39 cellular contexts compared by ENCODE assay signal in the genomic region with DNA sequence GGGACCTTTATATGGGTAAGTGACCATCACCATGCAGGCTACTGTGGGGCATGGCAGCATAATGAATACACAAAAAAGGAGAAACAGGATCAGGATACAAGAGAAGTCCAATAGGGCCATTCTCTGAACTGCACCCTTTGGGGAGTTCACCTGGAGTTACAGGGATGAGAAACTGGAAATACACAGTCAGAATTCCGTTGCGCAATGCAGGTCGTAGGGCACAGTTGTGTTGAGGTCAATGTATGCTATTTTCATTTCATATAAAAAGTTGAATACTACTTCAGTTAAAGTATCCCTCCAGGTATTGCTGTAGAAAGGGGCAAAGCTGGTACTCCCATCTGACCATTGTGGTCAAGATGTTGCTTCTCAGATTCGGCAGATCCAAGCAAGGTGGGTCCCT.
"Had no signal": no experiment of that assay in that cellular context is flagged by ENCODE, and none has a peak within 500 bp of the region (broad histone marks: within the 10 kb centered on the region; RNA-seq: fewer than 3 reads in every experiment).

No MANE protein-coding gene starts in this region.

- H3K27ac Mint-ChIP-seq: activated naive CD4-positive, alpha-beta T cell treated with anti-CD3 and anti-CD28 coated beads for 36 hours; activated naive CD4-positive, alpha-beta T cell treated with anti-CD3 and anti-CD28 coated beads, Interleukin-2, amount 10 ng/mL, durations not matched to agents 7 days and 5 days; activated naive CD4-positive, alpha-beta T cell treated with anti-CD3 and anti-CD28 coated beads, Interleukin-2, amount 50 U/mL, for 24 hours; activated naive CD4-positive, alpha-beta T cell treated with anti-CD3 and anti-CD28 coated beads, Interleukin-2, amount 50 U/mL, for 72 hours; activated naive CD8-positive, alpha-beta T cell; activated naive CD8-positive, alpha-beta T cell treated with anti-CD3 and anti-CD28 coated beads for 36 hours; activated naive CD8-positive, alpha-beta T cell treated with anti-CD3 and anti-CD28 coated beads, Interleukin-2, amount 10 ng/mL, durations not matched to agents 7 days and 5 days; activated naive CD8-positive, alpha-beta T cell treated with anti-CD3 and anti-CD28 coated beads, Interleukin-2, amount 50 U/mL, for 24 hours; activated T-cell treated with anti-CD3 and anti-CD28 coated beads, Interleukin-2, amount 50 U/mL, for 24 hours; activated T-cell treated with anti-CD3 and anti-CD28 coated beads, Interleukin-2, amount 50 U/mL, for 72 hours; activated T-helper 1 cell treated with anti-CD3 and anti-CD28 coated beads, Interleukin-12 subunit alpha, Interleukin-12 subunit beta, Interleukin-2, Interleukin-4 antibody, amounts not matched to agents 30 ng/mL and 10 ng/mL and 1 ng/mL, durations not matched to agents 14 hours and 24 hours and 36 hours; activated T-helper 17 cell treated with anti-CD3 and anti-CD28 coated beads, Interleukin-2, amount 50 U/mL, for 72 hours; brain had no signal

- H3K27ac ChIP-seq: adrenal gland, ascending aorta, brain microvascular endothelial cell, breast epithelium, cardiac muscle cell, colonic mucosa had no signal

- H3K4me1 ChIP-seq: adrenal gland, ascending aorta, breast epithelium, colonic mucosa had no signal

- H3K27me3 Mint-ChIP-seq: activated naive CD4-positive, alpha-beta T cell treated with anti-CD3 and anti-CD28 coated beads, Interleukin-2, amount 10 ng/mL, durations not matched to agents 7 days and 5 days; activated naive CD4-positive, alpha-beta T cell treated with anti-CD3 and anti-CD28 coated beads, Interleukin-2, amount 50 U/mL, for 24 hours; activated naive CD8-positive, alpha-beta T cell; activated naive CD8-positive, alpha-beta T cell treated with anti-CD3 and anti-CD28 coated beads, Interleukin-2, amount 10 ng/mL, durations not matched to agents 7 days and 5 days; activated naive CD8-positive, alpha-beta T cell treated with anti-CD3 and anti-CD28 coated beads, Interleukin-2, amount 50 U/mL, for 24 hours; central memory CD8-positive, alpha-beta T cell had no signal

- H3K36me3 Mint-ChIP-seq: activated naive CD4-positive, alpha-beta T cell treated with anti-CD3 and anti-CD28 coated beads, Interleukin-2, amount 10 ng/mL, durations not matched to agents 7 days and 5 days; activated naive CD4-positive, alpha-beta T cell treated with anti-CD3 and anti-CD28 coated beads, Interleukin-2, amount 50 U/mL, for 24 hours; activated naive CD4-positive, alpha-beta T cell treated with anti-CD3 and anti-CD28 coated beads, Interleukin-2, amount 50 U/mL, for 72 hours; activated naive CD8-positive, alpha-beta T cell; activated naive CD8-positive, alpha-beta T cell treated with anti-CD3 and anti-CD28 coated beads for 36 hours; activated naive CD8-positive, alpha-beta T cell treated with anti-CD3 and anti-CD28 coated beads, Interleukin-2, amount 10 ng/mL, durations not matched to agents 7 days and 5 days; brain had no signal

- H3K9me3 ChIP-seq: adrenal gland, ascending aorta, breast epithelium, colonic mucosa had no signal

- H3K4me3 ChIP-seq: adrenal gland, ascending aorta, breast epithelium, cardiac muscle cell, colonic mucosa had no signal

- H3K36me3 ChIP-seq: adrenal gland, ascending aorta, brain microvascular endothelial cell, breast epithelium, cardiac muscle cell, colonic mucosa had no signal

- H3K9me3 Mint-ChIP-seq: activated naive CD4-positive, alpha-beta T cell treated with anti-CD3 and anti-CD28 coated beads for 36 hours; activated naive CD4-positive, alpha-beta T cell treated with anti-CD3 and anti-CD28 coated beads, Interleukin-2, amount 10 ng/mL, durations not matched to agents 7 days and 5 days; activated naive CD4-positive, alpha-beta T cell treated with anti-CD3 and anti-CD28 coated beads, Interleukin-2, amount 50 U/mL, for 24 hours; activated naive CD4-positive, alpha-beta T cell treated with anti-CD3 and anti-CD28 coated beads, Interleukin-2, amount 50 U/mL, for 72 hours; activated naive CD8-positive, alpha-beta T cell treated with anti-CD3 and anti-CD28 coated beads for 36 hours; activated naive CD8-positive, alpha-beta T cell treated with anti-CD3 and anti-CD28 coated beads, Interleukin-2, amount 10 ng/mL, durations not matched to agents 7 days and 5 days; activated naive CD8-positive, alpha-beta T cell treated with anti-CD3 and anti-CD28 coated beads, Interleukin-2, amount 50 U/mL, for 24 hours; activated T-cell treated with anti-CD3 and anti-CD28 coated beads, Interleukin-2, amount 50 U/mL, for 24 hours; activated T-cell treated with anti-CD3 and anti-CD28 coated beads, Interleukin-2, amount 50 U/mL, for 4 hours; activated T-cell treated with anti-CD3 and anti-CD28 coated beads, Interleukin-2, amount 50 U/mL, for 72 hours; activated T-helper 1 cell treated with anti-CD3 and anti-CD28 coated beads, Interleukin-12 subunit alpha, Interleukin-12 subunit beta, Interleukin-2, Interleukin-4 antibody, amounts not matched to agents 30 ng/mL and 10 ng/mL and 1 ng/mL, durations not matched to agents 14 hours and 24 hours and 36 hours; activated T-helper 17 cell treated with anti-CD3 and anti-CD28 coated beads, Interleukin-2, amount 50 U/mL, for 72 hours; brain; central memory CD8-positive, alpha-beta T cell had no signal

- FAIRE-seq: astrocyte, bronchial epithelial cell, colon had no signal

- DNase-seq: activated effector memory CD4-positive, alpha-beta T cell treated with anti-CD3 and anti-CD28 coated beads, Interleukin-2, amount 50 U/mL, for 16 hours; activated effector memory CD4-positive, alpha-beta T cell treated with Interleukin-2 at 50 U/mL for 16 hours; activated gamma-delta T cell; activated gamma-delta T cell treated with Interleukin-2 at 50 U/mL for 16 hours; activated naive CD4-positive, alpha-beta T cell; activated naive CD4-positive, alpha-beta T cell treated with anti-CD3 and anti-CD28 coated beads for 36 hours; activated naive CD4-positive, alpha-beta T cell treated with anti-CD3 and anti-CD28 coated beads, Interleukin-2, amount 10 ng/mL, durations not matched to agents 7 days and 5 days; activated naive CD4-positive, alpha-beta T cell treated with Interleukin-2 at 50 U/mL for 16 hours; activated naive CD8-positive, alpha-beta T cell treated with anti-CD3 and anti-CD28 coated beads for 36 hours; activated naive CD8-positive, alpha-beta T cell treated with anti-CD3 and anti-CD28 coated beads, Interleukin-2, amount 10 ng/mL, durations not matched to agents 7 days and 5 days; activated naive CD8-positive, alpha-beta T cell treated with anti-CD3 and anti-CD28 coated beads, Interleukin-2, amount 50 U/mL, for 24 hours; activated T-cell treated with anti-CD3 and anti-CD28 coated beads, Interleukin-2, amount 50 U/mL, for 1 hour; activated T-cell treated with anti-CD3 and anti-CD28 coated beads, Interleukin-2, amount 50 U/mL, for 24 hours; activated T-cell treated with anti-CD3 and anti-CD28 coated beads, Interleukin-2, amount 50 U/mL, for 4 hours; activated T-cell treated with anti-CD3 and anti-CD28 coated beads, Interleukin-2, amount 50 U/mL, for 48 hours; activated T-cell treated with anti-CD3 and anti-CD28 coated beads, Interleukin-2, amount 50 U/mL, for 72 hours; adrenal gland; amniotic stem cell; amygdala; anterior cingulate cortex; aorta; brain microvascular endothelial cell; caudate nucleus; central memory CD4-positive, alpha-beta T cell; cerebellar nuclear complex; colonic mucosa had no signal

- H3K27me3 ChIP-seq: adrenal gland, ascending aorta, brain microvascular endothelial cell, breast epithelium, cardiac muscle cell, colonic mucosa had no signal

- H3K4me3 Mint-ChIP-seq: activated naive CD4-positive, alpha-beta T cell treated with anti-CD3 and anti-CD28 coated beads for 36 hours; activated naive CD4-positive, alpha-beta T cell treated with anti-CD3 and anti-CD28 coated beads, Interleukin-2, amount 10 ng/mL, durations not matched to agents 7 days and 5 days; activated naive CD4-positive, alpha-beta T cell treated with anti-CD3 and anti-CD28 coated beads, Interleukin-2, amount 50 U/mL, for 24 hours; activated naive CD8-positive, alpha-beta T cell; activated naive CD8-positive, alpha-beta T cell treated with anti-CD3 and anti-CD28 coated beads for 36 hours; activated naive CD8-positive, alpha-beta T cell treated with anti-CD3 and anti-CD28 coated beads, Interleukin-2, amount 10 ng/mL, durations not matched to agents 7 days and 5 days; activated naive CD8-positive, alpha-beta T cell treated with anti-CD3 and anti-CD28 coated beads, Interleukin-2, amount 50 U/mL, for 24 hours; activated T-cell treated with anti-CD3 and anti-CD28 coated beads, Interleukin-2, amount 50 U/mL, for 24 hours; activated T-cell treated with anti-CD3 and anti-CD28 coated beads, Interleukin-2, amount 50 U/mL, for 4 hours; activated T-cell treated with anti-CD3 and anti-CD28 coated beads, Interleukin-2, amount 50 U/mL, for 72 hours; activated T-helper 1 cell treated with anti-CD3 and anti-CD28 coated beads, Interleukin-12 subunit alpha, Interleukin-12 subunit beta, Interleukin-2, Interleukin-4 antibody, amounts not matched to agents 30 ng/mL and 10 ng/mL and 1 ng/mL, durations not matched to agents 14 hours and 24 hours and 36 hours; activated T-helper 17 cell treated with anti-CD3 and anti-CD28 coated beads, Interleukin-2, amount 50 U/mL, for 72 hours; brain; central memory CD8-positive, alpha-beta T cell had no signal

- ATAC-seq: activated naive CD4-positive, alpha-beta T cell treated with anti-CD3 and anti-CD28 coated beads, Interleukin-2, amount 50 U/mL, for 72 hours; activated naive CD8-positive, alpha-beta T cell treated with anti-CD3 and anti-CD28 coated beads, Interleukin-2, amount 50 U/mL, for 24 hours; activated T-cell treated with anti-CD3 and anti-CD28 coated beads, Interleukin-2, amount 50 U/mL, for 4 hours; activated T-cell treated with anti-CD3 and anti-CD28 coated beads, Interleukin-2, amount 50 U/mL, for 72 hours; activated T-helper 17 cell treated with anti-CD3 and anti-CD28 coated beads, Interleukin-2, amount 50 U/mL, for 72 hours had no signal

- H3K4me1 Mint-ChIP-seq: activated naive CD4-positive, alpha-beta T cell treated with anti-CD3 and anti-CD28 coated beads, Interleukin-2, amount 10 ng/mL, durations not matched to agents 7 days and 5 days; activated naive CD4-positive, alpha-beta T cell treated with anti-CD3 and anti-CD28 coated beads, Interleukin-2, amount 50 U/mL, for 24 hours; activated naive CD8-positive, alpha-beta T cell treated with anti-CD3 and anti-CD28 coated beads for 36 hours; activated naive CD8-positive, alpha-beta T cell treated with anti-CD3 and anti-CD28 coated beads, Interleukin-2, amount 10 ng/mL, durations not matched to agents 7 days and 5 days; activated naive CD8-positive, alpha-beta T cell treated with anti-CD3 and anti-CD28 coated beads, Interleukin-2, amount 50 U/mL, for 24 hours; activated T-helper 17 cell treated with anti-CD3 and anti-CD28 coated beads, Interleukin-2, amount 50 U/mL, for 72 hours; brain; central memory CD8-positive, alpha-beta T cell had no signal
